ENCODE assay signal across 8 cellular contexts in the genomic region with DNA sequence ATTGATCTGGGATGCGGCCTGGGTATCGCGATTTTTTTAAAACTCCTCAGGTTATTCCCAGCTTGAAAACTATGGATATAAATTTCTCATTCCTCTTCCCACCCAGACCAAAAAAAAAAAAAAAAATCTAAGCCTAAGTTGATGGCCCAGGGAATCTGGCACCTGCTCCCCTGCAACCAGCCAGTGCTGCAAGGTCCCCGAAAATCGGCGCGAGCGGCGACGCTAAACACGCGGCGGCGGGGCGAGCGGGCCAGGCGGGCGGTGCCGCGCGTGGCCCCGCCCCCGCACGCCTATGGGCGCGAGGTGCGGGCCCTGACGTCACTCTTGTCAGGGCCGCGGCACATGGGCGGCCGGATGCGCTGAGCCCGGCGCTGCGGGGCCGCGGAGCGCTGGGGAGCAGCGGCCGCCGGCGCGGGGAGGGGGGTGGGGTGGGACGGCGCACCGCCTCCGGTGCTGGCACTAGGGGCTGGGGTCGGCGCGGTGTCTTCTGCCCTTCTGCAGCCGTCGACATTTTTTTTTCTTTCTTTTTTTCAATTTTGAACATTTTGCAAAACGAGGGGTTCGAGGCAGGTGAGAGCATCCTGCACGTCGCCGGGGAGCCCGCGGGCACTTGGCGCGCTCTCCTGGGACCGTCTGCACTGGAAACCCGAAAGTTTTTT. TPM values are rescaled to one million over a fixed set of nuclear protein-coding genes. Genes with fewer than 3 reads are reported as not detected.
DNase-seq lines count a peak whose midpoint lies in the region; ATAC-seq and TF ChIP-seq lines count a peak whose summit lies in the region.

Gene HLF, plus strand, starts transcription at position 321 of the 659 bp plus-strand sequence. CDS start 525 bp downstream, outside the sequence.

- peak within 1 kb of the TSS; percentile 66 for H3K4me3 ChIP-seq in Caco-2 (ENCODE audit: low read depth, low read length)
- H3K4me3 ChIP-seq in SJCRH30 = peak within 1 kb of the TSS; percentile 54
- H3K4me3 ChIP-seq in osteoblast (ENCODE audit: insufficient read depth, low read length) = peak within 1 kb of the TSS; percentile 43

- H3K9me3 Mint-ChIP-seq in Caco-2 (ENCODE audit: unreplicated experiment) = no peaks in the 10 kb centered on the region
- H3K9me3 Mint-ChIP-seq in activated naive CD8-positive, alpha-beta T cell (ENCODE audit: low read depth) = no peaks in the 10 kb centered on the region

- CTCF ChIA-PET in Caco-2 (lab: Charles Lee) = interaction anchor here (1.2 to 2.4 kb wide), 2 partner anchors 20 to 26 kb away, joined by 8 to 14 read pairs; no protein-coding TSS in a partner anchor

- POLR2A ChIA-PET in Caco-2 (lab: Charles Lee) = interaction anchor here (0.6 to 3.2 kb wide), 5 partner anchors 11 to 182 kb away, joined by 3 to 15 read pairs (median 11); no protein-coding TSS in a partner anchor

- H3K4me2 ChIP-seq in osteoblast (ENCODE audit: insufficient read depth, low read length) = peak within 1 kb of the TSS; percentile 50

- peak; percentile 83 to 91 for DNase-seq in Caco-2
- DNase-seq in HuH-7.5 (ENCODE audit: low spot score) = peak; percentile 82
- peak; percentile 73 to 80 for DNase-seq in SJCRH30
- peak; percentile 91 for DNase-seq in Right ventricle myocardium inferior (ENCODE audit: missing footprints)
- peak; percentile 95 for DNase-seq in osteoblast (ENCODE audit: insufficient read length, low spot score, missing footprints)
- peak; percentile 92 for DNase-seq in superior temporal gyrus (ENCODE audit: extremely low spot score)

- no peaks in the 10 kb centered on the region for H3K36me3 ChIP-seq in Caco-2 (ENCODE audit: control insufficient read depth, insufficient read depth, low read length)
- H3K36me3 ChIP-seq in SJCRH30 = no peaks in the 10 kb centered on the region
- no peaks in the 10 kb centered on the region for H3K36me3 ChIP-seq in osteoblast (ENCODE audit: insufficient read depth, low read length)

- H3K9me3 ChIP-seq in Caco-2 (no peaks in the 10 kb centered on the region), SJCRH30 (replicated peaks) (no peaks in the 10 kb centered on the region), osteoblast (ENCODE audit: low read depth, low read length) (no peaks in the 10 kb centered on the region)

- peak within 1 kb of the TSS; percentile 84 for H3K4me3 Mint-ChIP-seq in Caco-2 (ENCODE audit: unreplicated experiment)
- H3K4me3 Mint-ChIP-seq in activated naive CD8-positive, alpha-beta T cell = peak within 1 kb of the TSS; percentile 76

- no TSS peak for BruUV-seq in Caco-2 (replicated peaks; lab: Mats Ljungman, UMichigan)

- H3K4me1 Mint-ChIP-seq in Caco-2 (ENCODE audit: low read depth, unreplicated experiment) = peaks cover 14% of the 10 kb centered on the region
- H3K4me1 Mint-ChIP-seq in activated naive CD8-positive, alpha-beta T cell (ENCODE audit: low read depth) = peaks cover 16% of the 10 kb centered on the region

- no peaks in the 10 kb centered on the region for H3K27me3 Mint-ChIP-seq in Caco-2 (ENCODE audit: insufficient read depth, unreplicated experiment)
- H3K27me3 Mint-ChIP-seq in activated naive CD8-positive, alpha-beta T cell = peaks cover 39% of the 10 kb centered on the region

- peak within 1 kb of the TSS; percentile 39 for H3K27ac Mint-ChIP-seq in Caco-2 (ENCODE audit: unreplicated experiment)
- H3K27ac Mint-ChIP-seq in activated naive CD8-positive, alpha-beta T cell = no peak within 1 kb of the TSS

- no peak within 1 kb of the TSS for H3K27ac ChIP-seq in SJCRH30
- no peak within 1 kb of the TSS for H3K27ac ChIP-seq in osteoblast (ENCODE audit: low read depth, low read length)

- H4K20me1 ChIP-seq in osteoblast (ENCODE audit: insufficient read depth, low read length) = no peaks in the 10 kb centered on the region

- intact Hi-C loops in Caco-2 (cut with micrococcal nuclease; ENCODE audit: unreplicated experiment) = loop anchor here (1.0 kb wide), 4 partner anchors 23 to 84 kb away; no protein-coding TSS in a partner anchor
- intact Hi-C loops in Right ventricle myocardium inferior (cut with DNase I) = loop anchor here (1.0 to 2.0 kb wide), 3 partner anchors 26 to 84 kb away; no protein-coding TSS in a partner anchor

- peak; percentile 95 for ATAC-seq in GM21526 (IDR thresholded peaks at IDR 0.05; ENCODE audit: low FRiP score, unreplicated experiment)
- ATAC-seq in Right ventricle myocardium inferior = peak; percentile 95

- TF ChIP-seq CTCF in Caco-2 (IDR thresholded peaks at IDR 0.05; ENCODE audit: insufficient read depth in 1 of 2, low read depth in 1 of 2, low read length in 1 of 2, severe bottlenecking in 1 of 2, unreplicated experiment in 1 of 2) = no peak
- no peak for TF ChIP-seq CTCF in osteoblast (IDR thresholded peaks at IDR 0.05; ENCODE audit: extremely low read depth, low read depth, low read length)

- no peaks in the 10 kb centered on the region for H3K4me1 ChIP-seq in Caco-2
- H3K4me1 ChIP-seq in SJCRH30 = peaks cover 6% of the 10 kb centered on the region
- H3K4me1 ChIP-seq in osteoblast (ENCODE audit: insufficient read depth, low read length) = no peaks in the 10 kb centered on the region

- no peaks in the 10 kb centered on the region for H3K79me2 ChIP-seq in osteoblast (ENCODE audit: insufficient read depth, low read length)

- peaks cover 11% of the 10 kb centered on the region for H3K36me3 Mint-ChIP-seq in Caco-2 (ENCODE audit: insufficient read depth, unreplicated experiment)
- H3K36me3 Mint-ChIP-seq in activated naive CD8-positive, alpha-beta T cell = no peaks in the 10 kb centered on the region

- H3K27me3 ChIP-seq in Caco-2 (replicated peaks; ENCODE audit: control insufficient read depth, insufficient read depth, low read length) = no peaks in the 10 kb centered on the region
- no peaks in the 10 kb centered on the region for H3K27me3 ChIP-seq in SJCRH30
- peaks cover 78% of the 10 kb centered on the region for H3K27me3 ChIP-seq in osteoblast (ENCODE audit: insufficient read depth, low read length)

- no peak within 1 kb of the TSS for H2AFZ ChIP-seq in osteoblast (ENCODE audit: low read length)

RNA-seq across cellular contexts. Expression of gene HLF, which starts in this region (rescaled TPM):
- total RNA-seq in Caco-2 (2022) (17.3 and 19.8 TPM in 2 replicates), Right ventricle myocardium inferior (35.7 TPM), osteoblast (under 0.01 TPM in 2 replicates)
- 1.5 and 2.4 TPM in 2 replicates for total RNA-seq in SJCRH30 (2014; rRNA removed; shearing (Covaris generic))

Comparison
In these comparisons a context has a peak if more than half of its experiments do, and no peak if none do; other contexts are left out.
1. Peak in DNase-seq, H3K4me3 ChIP-seq and H3K4me2 ChIP-seq in osteoblast; RNA of the gene not detected or under 1 TPM.